ENCODE assay signal across 18 cellular contexts in the genomic region with DNA sequence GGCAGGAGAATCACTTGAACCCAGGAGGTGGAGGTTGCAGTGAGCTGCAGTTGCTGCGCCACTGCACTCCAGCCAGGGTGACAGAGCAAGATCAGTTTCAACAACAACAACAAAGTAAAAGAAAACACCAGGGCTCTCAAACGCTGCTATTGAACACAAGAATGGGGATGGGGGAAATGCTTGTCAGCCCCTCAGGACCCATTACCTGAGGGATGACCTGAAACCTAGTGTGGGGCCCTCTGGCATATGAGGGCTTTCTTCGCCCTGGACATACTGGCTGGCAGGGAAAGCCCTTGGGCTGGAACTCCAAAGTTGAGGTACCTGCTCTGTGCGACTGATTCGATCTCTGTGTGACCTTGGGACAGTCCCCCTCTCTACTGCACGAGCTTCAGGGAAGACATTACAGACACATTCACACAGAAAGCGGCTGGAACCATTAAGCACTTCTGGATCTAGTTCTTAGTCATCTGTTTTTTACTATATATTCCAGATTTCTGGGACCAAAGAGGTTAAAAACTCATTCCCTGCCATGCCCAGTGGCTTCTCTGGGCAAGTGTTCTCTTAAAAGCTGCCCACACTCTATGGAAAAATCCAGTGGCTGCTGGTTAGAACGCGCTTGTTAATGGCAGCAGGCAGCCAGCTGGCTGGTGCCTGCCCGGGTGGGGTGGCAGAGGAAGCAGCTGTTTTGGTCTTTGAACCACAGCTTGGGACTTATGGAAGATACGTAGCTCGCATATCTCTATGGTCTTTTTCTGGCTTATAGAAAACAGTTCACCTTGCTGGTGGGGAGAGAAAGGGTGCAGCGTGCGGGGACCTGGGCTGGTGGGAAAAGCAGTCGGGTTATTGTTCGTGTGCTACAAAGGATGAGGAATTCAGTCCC. TPM values are rescaled to one million over a fixed set of nuclear protein-coding genes. Genes with fewer than 3 reads are reported as not detected.
A peak's percentile ranks its signal among the peaks of the same experiment; 100 is the strongest.
DNase-seq lines count a peak whose midpoint lies in the region; ATAC-seq and TF ChIP-seq lines count a peak whose summit lies in the region.
"Had no signal": no experiment of that assay in that cellular context is flagged by ENCODE, and none has a peak within 500 bp of the region (broad histone marks: within the 10 kb centered on the region; RNA-seq: fewer than 3 reads in every experiment).

No MANE protein-coding gene starts in this region.

- H3K27ac ChIP-seq in testis (no peak overlapping the region), SK-N-SH (ENCODE audit: low read depth in 2 of 2, low read length in 1 of 2) (no peak overlapping the region)
- H3K27ac ChIP-seq: ascending aorta, hepatocyte, thyroid gland had no signal

- no peaks in the 10 kb centered on the region for H3K9me3 Mint-ChIP-seq in activated T-cell treated with anti-CD3 and anti-CD28 coated beads, Interleukin-2, amount 50 U/mL, for 72 hours
- H3K9me3 Mint-ChIP-seq: memory B cell had no signal

- no peaks in the 10 kb centered on the region for H3K9me2 ChIP-seq in SK-N-SH

- no peak overlapping the region for H3K4me2 ChIP-seq in SK-N-SH
- H3K4me2 ChIP-seq: hepatocyte had no signal

- peaks cover 11% of the 10 kb centered on the region for H3K4me1 Mint-ChIP-seq in activated T-cell treated with anti-CD3 and anti-CD28 coated beads, Interleukin-2, amount 50 U/mL, for 72 hours (ENCODE audit: low read depth)
- H3K4me1 Mint-ChIP-seq: memory B cell had no signal

- no peaks in the 10 kb centered on the region for H3K79me2 ChIP-seq in SK-N-SH (ENCODE audit: insufficient read depth)
- H3K79me2 ChIP-seq: hepatocyte had no signal

- TF ChIP-seq CTCF in testis (IDR thresholded peaks at IDR 0.05) (no peak), SK-N-SH (IDR thresholded peaks at IDR 0.05) (no peak)

- no peaks in the 10 kb centered on the region for H4K20me1 ChIP-seq in SK-N-SH (ENCODE audit: insufficient read depth)

- peak; percentile 35 to 41 for ATAC-seq in activated T-cell treated with anti-CD3 and anti-CD28 coated beads, Interleukin-2, amount 50 U/mL, for 72 hours (replicated peaks in 1 of 2)
- ATAC-seq in left lobe of liver = no peak
- ATAC-seq in activated CD4-positive, CD25-positive, alpha-beta regulatory T cell treated with anti-CD3 and anti-CD28 coated beads, Interleukin-2, amount 50 U/mL, for 24 hours = no peak

- peaks cover 3% of the 10 kb centered on the region for H3F3A ChIP-seq in SK-N-SH (replicated peaks; ENCODE audit: insufficient read depth)

- no peak overlapping the region for H3K27ac Mint-ChIP-seq in activated T-cell treated with anti-CD3 and anti-CD28 coated beads, Interleukin-2, amount 50 U/mL, for 72 hours
- H3K27ac Mint-ChIP-seq: memory B cell had no signal

- H3K27me3 ChIP-seq in testis (no peaks in the 10 kb centered on the region), SK-N-SH (ENCODE audit: insufficient read depth) (no peaks in the 10 kb centered on the region)
- H3K27me3 ChIP-seq: ascending aorta, hepatocyte, thyroid gland had no signal

- POLR2A ChIA-PET in SK-N-SH (lab: Yijun Ruan, JAX) = no interaction called here

- no peaks in the 10 kb centered on the region for H3K36me3 ChIP-seq in testis (ENCODE audit: low read depth, missing control alignments)
- H3K36me3 ChIP-seq in SK-N-SH (replicated peaks in 1 of 2; ENCODE audit: control insufficient read depth in 1 of 2, insufficient read depth in 2 of 2, low read length in 1 of 2) = no peaks in the 10 kb centered on the region
- H3K36me3 ChIP-seq: thyroid gland had no signal

- no peak overlapping the region for H2AFZ ChIP-seq in SK-N-SH (ENCODE audit: low read depth)
- H2AFZ ChIP-seq: hepatocyte had no signal

- DNase-seq in activated T-cell treated with anti-CD3 and anti-CD28 coated beads, Interleukin-2, amount 50 U/mL, for 72 hours = no peak
- no peak for DNase-seq in activated T-cell treated with anti-CD3 and anti-CD28 coated beads for 4 hours
- peak; percentile 45 for DNase-seq in NCI-H1694 treated with DMSO at 0.1 percent for 48 hours (lab: John Stamatoyannopoulos, UW)
- DNase-seq in left lobe of liver (ENCODE audit: low spot score) = peak; percentile 29
- DNase-seq in testis = peak; percentile 7
- DNase-seq in SK-N-SH = no peak
- DNase-seq in GDM1 (lab: John Stamatoyannopoulos, UW) = no peak
- DNase-seq: activated CD4-positive, CD25-positive, alpha-beta regulatory T cell; activated naive CD4-positive, alpha-beta T cell; NCI-H2029 treated with DMSO at 0.1 percent for 48 hours; NCI-H510A treated with DMSO at 0.1 percent for 48 hours; OCI-M1; T-helper 2 cell; thyroid gland had no signal

- H3K36me3 Mint-ChIP-seq in activated T-cell treated with anti-CD3 and anti-CD28 coated beads, Interleukin-2, amount 50 U/mL, for 72 hours (ENCODE audit: insufficient read depth in 2 of 2) = peaks cover 0 to under 1% of the 10 kb centered on the region in 2 donors

- no peak for TF ChIP-seq RAD21 in SK-N-SH (IDR thresholded peaks at IDR 0.05; ENCODE audit: low read length)

- no peaks in the 10 kb centered on the region for H3K9me3 ChIP-seq in testis
- no peaks in the 10 kb centered on the region for H3K9me3 ChIP-seq in SK-N-SH
- H3K9me3 ChIP-seq: ascending aorta, thyroid gland had no signal

- no peak overlapping the region for H3K4me3 Mint-ChIP-seq in activated T-cell treated with anti-CD3 and anti-CD28 coated beads, Interleukin-2, amount 50 U/mL, for 72 hours
- H3K4me3 Mint-ChIP-seq: memory B cell had no signal

- TF ChIP-seq POLR2A in testis (IDR thresholded peaks at IDR 0.05) = no peak

- no peak for TF ChIP-seq EP300 in SK-N-SH (IDR thresholded peaks at IDR 0.05; ENCODE audit: borderline replicate concordance in 1 of 2, low read depth in 1 of 2, low read length in 1 of 2)

- intact Hi-C loops in testis (cut with DNase I; ENCODE audit: low total_unique reads) = no loop called here

- WGBS in testis, 2 donors = 89 to 90% methylated on average over 16 of the region's 16 CpGs
- 90% methylated on average over 15 of the region's 16 CpGs for WGBS in SK-N-SH (ENCODE audit: low lambda C conversion rate)

- H3K9ac ChIP-seq in SK-N-SH = no peak overlapping the region

- CTCF ChIA-PET in SK-N-SH (lab: Yijun Ruan, JAX) = interaction anchor here (1.4 to 1.5 kb wide), 2 partner anchors 20 to 21 kb away, joined by 3 to 5 read pairs; no protein-coding TSS in a partner anchor

- H3K4me1 ChIP-seq in testis (no peaks in the 10 kb centered on the region), SK-N-SH (ENCODE audit: control insufficient read depth in 1 of 2, insufficient read depth in 2 of 2, low read depth in 1 of 2, low read length in 1 of 2) (no peaks in the 10 kb centered on the region)
- H3K4me1 ChIP-seq: ascending aorta, thyroid gland had no signal

- no peak overlapping the region for H3K4me3 ChIP-seq in testis
- no peak overlapping the region for H3K4me3 ChIP-seq in SK-N-SH (ENCODE audit: low read depth in 2 of 2, low read length in 1 of 2)
- H3K4me3 ChIP-seq: ascending aorta, hepatocyte, thyroid gland had no signal

- H3K27me3 Mint-ChIP-seq in activated T-cell treated with anti-CD3 and anti-CD28 coated beads, Interleukin-2, amount 50 U/mL, for 72 hours (ENCODE audit: low read depth) = no peaks in the 10 kb centered on the region
- H3K27me3 Mint-ChIP-seq: memory B cell had no signal

TF ChIP-seq in SK-N-SH, 30 proteins besides CTCF, POLR2A, EP300 and RAD21:
- TF ChIP-seq RFX5 (IDR thresholded peaks at IDR 0.05; ENCODE audit: low read length) = no peak
- TF ChIP-seq GABPA (IDR thresholded peaks at IDR 0.05; ENCODE audit: low read depth) = no peak
- no peak for TF ChIP-seq NFIC (IDR thresholded peaks at IDR 0.05; ENCODE audit: borderline replicate concordance)
- no peak for TF ChIP-seq GATA2 (CRISPR knock-in tag; IDR thresholded peaks at IDR 0.05)
- no peak for TF ChIP-seq EZH2phosphoT487 (IDR thresholded peaks at IDR 0.05; ENCODE audit: borderline replicate concordance, low read depth)
- TF ChIP-seq NRF1 (IDR thresholded peaks at IDR 0.05; ENCODE audit: low read depth, low read length) = no peak
- no peak for TF ChIP-seq ELF1 (IDR thresholded peaks at IDR 0.05)
- TF ChIP-seq SMC3 (IDR thresholded peaks at IDR 0.05; ENCODE audit: low read depth, low read length) = no peak
- no peak for TF ChIP-seq YY1 (IDR thresholded peaks at IDR 0.05; ENCODE audit: low read depth)
- TF ChIP-seq, protein P1, sequence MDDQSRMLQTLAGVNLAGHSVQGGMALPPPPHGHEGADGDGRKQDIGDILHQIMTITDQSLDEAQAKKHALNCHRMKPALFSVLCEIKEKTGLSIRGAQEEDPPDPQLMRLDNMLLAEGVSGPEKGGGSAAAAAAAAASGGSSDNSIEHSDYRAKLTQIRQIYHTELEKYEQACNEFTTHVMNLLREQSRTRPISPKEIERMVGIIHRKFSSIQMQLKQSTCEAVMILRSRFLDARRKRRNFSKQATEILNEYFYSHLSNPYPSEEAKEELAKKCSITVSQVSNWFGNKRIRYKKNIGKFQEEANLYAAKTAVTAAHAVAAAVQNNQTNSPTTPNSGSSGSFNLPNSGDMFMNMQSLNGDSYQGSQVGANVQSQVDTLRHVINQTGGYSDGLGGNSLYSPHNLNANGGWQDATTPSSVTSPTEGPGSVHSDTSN (IDR thresholded peaks at IDR 0.05) = no peak
- TF ChIP-seq FOXJ3 (CRISPR knock-in tag; IDR thresholded peaks at IDR 0.05) = no peak
- no peak for TF ChIP-seq POLR2AphosphoS5 (IDR thresholded peaks at IDR 0.05; ENCODE audit: low read depth, low read length)
- TF ChIP-seq, protein P2, sequence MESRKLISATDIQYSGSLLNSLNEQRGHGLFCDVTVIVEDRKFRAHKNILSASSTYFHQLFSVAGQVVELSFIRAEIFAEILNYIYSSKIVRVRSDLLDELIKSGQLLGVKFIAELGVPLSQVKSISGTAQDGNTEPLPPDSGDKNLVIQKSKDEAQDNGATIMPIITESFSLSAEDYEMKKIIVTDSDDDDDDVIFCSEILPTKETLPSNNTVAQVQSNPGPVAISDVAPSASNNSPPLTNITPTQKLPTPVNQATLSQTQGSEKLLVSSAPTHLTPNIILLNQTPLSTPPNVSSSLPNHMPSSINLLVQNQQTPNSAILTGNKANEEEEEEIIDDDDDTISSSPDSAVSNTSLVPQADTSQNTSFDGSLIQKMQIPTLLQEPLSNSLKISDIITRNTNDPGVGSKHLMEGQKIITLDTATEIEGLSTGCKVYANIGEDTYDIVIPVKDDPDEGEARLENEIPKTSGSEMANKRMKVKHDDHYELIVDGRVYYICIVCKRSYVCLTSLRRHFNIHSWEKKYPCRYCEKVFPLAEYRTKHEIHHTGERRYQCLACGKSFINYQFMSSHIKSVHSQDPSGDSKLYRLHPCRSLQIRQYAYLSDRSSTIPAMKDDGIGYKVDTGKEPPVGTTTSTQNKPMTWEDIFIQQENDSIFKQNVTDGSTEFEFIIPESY (IDR thresholded peaks at IDR 0.05; ENCODE audit: borderline replicate concordance, low read depth) = no peak

RNA-seq across cellular contexts. Expression of a gene that starts 57.2 kb away (rescaled TPM):
- 100 to 1,000 TPM in 1 of 2 donors, 10 to 100 TPM in 1; 79.8 to 102 TPM for total RNA-seq in activated T-cell treated with anti-CD3 and anti-CD28 coated beads, Interleukin-2, amount 50 U/mL, for 72 hours
- total RNA-seq in left lobe of liver (4.4 TPM), testis (10 to 100 TPM; 47.1 to 79.5 TPM)
- polyA plus RNA-seq in testis (ENCODE audit: insufficient read depth, low read depth, low replicate concordance) (147 TPM), SK-N-SH (2012; rRNA removed) (74.6 and 86.3 TPM in 2 replicates)
- 121 and 169 TPM in 2 replicates for polyA plus RNA-seq in SK-N-SH (2012; cell fraction: cytosol; rRNA removed)
- 49.8 and 108 TPM in 2 replicates for polyA plus RNA-seq in SK-N-SH (2012; cell fraction: nucleus; rRNA removed)

Comparison
In these comparisons a context has a peak if more than half of its experiments do, and no peak if none do; other contexts are left out.
1. ATAC-seq: peak in activated T-cell treated with anti-CD3 and anti-CD28 coated beads, Interleukin-2, amount 50 U/mL, for 72 hours (2 of 2); none in left lobe of liver (single experiment) and activated CD4-positive, CD25-positive, alpha-beta regulatory T cell treated with anti-CD3 and anti-CD28 coated beads, Interleukin-2, amount 50 U/mL, for 24 hours (0 of 2).
2. DNase-seq: peak in NCI-H1694 treated with DMSO at 0.1 percent for 48 hours (single experiment), left lobe of liver (single experiment) and testis (single experiment); none in activated T-cell treated with anti-CD3 and anti-CD28 coated beads, Interleukin-2, amount 50 U/mL, for 72 hours (0 of 2), activated T-cell treated with anti-CD3 and anti-CD28 coated beads for 4 hours (single experiment), SK-N-SH (single experiment) and GDM1 (single experiment).